Comparison of ENCODE assay signal across 9 cellular contexts in genomic region chr2:227817940-227818568, GRCh38. TPM values are rescaled to one million over a fixed set of nuclear protein-coding genes. Genes with fewer than 3 reads are reported as not detected.
A peak's percentile ranks its signal among the peaks of the same experiment; 100 is the strongest.
DNase-seq lines count a peak whose midpoint lies in the region; ATAC-seq and TF ChIP-seq lines count a peak whose summit lies in the region.
"Had no signal": no experiment of that assay in that cellular context is flagged by ENCODE, and none has a peak within 500 bp of the region (broad histone marks: within the 10 kb centered on the region; RNA-seq: fewer than 3 reads in every experiment).

No MANE protein-coding gene starts in this region.

- intact Hi-C loops in A673 (cut with micrococcal nuclease; ENCODE audit: unreplicated experiment): no loop called here

- CTCF ChIA-PET in A673 (lab: Charles Lee): no interaction called here

- H3K4me1 ChIP-seq in A673 (ENCODE audit: insufficient read depth, low read length, poor library complexity, severe bottlenecking) (peaks cover 24% of the 10 kb centered on the region), RWPE2 (ENCODE audit: insufficient read depth, poor library complexity, severe bottlenecking) (peaks cover 19% of the 10 kb centered on the region)

- peak; percentile 57 for ATAC-seq in GM21786 (IDR thresholded peaks at IDR 0.05; ENCODE audit: unreplicated experiment)
- ATAC-seq in RWPE2 (ENCODE audit: low read depth): peak; percentile 83
- no peak for ATAC-seq in GM18870 (IDR thresholded peaks at IDR 0.05; ENCODE audit: unreplicated experiment)
- ATAC-seq in GM21367 (IDR thresholded peaks at IDR 0.05; ENCODE audit: unreplicated experiment): no peak

- no peaks in the 10 kb centered on the region for H3K9me3 ChIP-seq in A673 (ENCODE audit: low read depth, low read length, poor library complexity, severe bottlenecking)
- H3K9me3 ChIP-seq in RWPE2 (ENCODE audit: severe bottlenecking): no peaks in the 10 kb centered on the region

- no peaks in the 10 kb centered on the region for H3K27me3 ChIP-seq in A673 (replicated peaks; ENCODE audit: insufficient read depth, low read depth, low read length, poor library complexity)
- no peaks in the 10 kb centered on the region for H3K27me3 ChIP-seq in RWPE2 (ENCODE audit: insufficient read depth, poor library complexity, severe bottlenecking)

- DNase-seq in A673 (ENCODE audit: low spot score): peak; percentile 96
- DNase-seq in RWPE2 (ENCODE audit: low spot score): peak; percentile 99
- peak; percentile 84 for DNase-seq in activated naive CD4-positive, alpha-beta T cell treated with Interleukin-2 at 50 U/mL for 16 hours
- DNase-seq in glomerular endothelial cell (ENCODE audit: extremely low read depth, low read depth, low spot score): peak; percentile 99
- peak; percentile 99 for DNase-seq in pulmonary artery endothelial cell (ENCODE audit: low read depth, low spot score)

- H3K27ac ChIP-seq in A673 (ENCODE audit: low read depth, low read length, poor library complexity, severe bottlenecking) (peak overlapping the region; percentile 67), RWPE2 (ENCODE audit: poor library complexity, severe bottlenecking) (peak overlapping the region; percentile 100)

- BruUV-seq in A673 (replicated peaks; lab: Mats Ljungman, UMichigan): no TSS peak

- H3K4me3 ChIP-seq in A673 (ENCODE audit: low read depth, low read length, poor library complexity, severe bottlenecking): no peak overlapping the region
- peak overlapping the region; percentile 34 for H3K4me3 ChIP-seq in RWPE2 (ENCODE audit: severe bottlenecking)

- POLR2A ChIA-PET in A673 (lab: Charles Lee; ENCODE audit: low non-redundant PET): no interaction called here

- TF ChIP-seq CTCF in A673 (conservative IDR thresholded peaks at IDR 0.05; ENCODE audit: low read depth, low read length) (no peak), RWPE2 (IDR thresholded peaks at IDR 0.05; ENCODE audit: poor library complexity, severe bottlenecking) (no peak)

- H3K36me3 ChIP-seq in A673 (ENCODE audit: insufficient read depth, low read length, poor library complexity, severe bottlenecking) (no peaks in the 10 kb centered on the region), RWPE2 (ENCODE audit: low read depth) (peaks cover 44% of the 10 kb centered on the region)

RNA-seq across cellular contexts. Expression of gene CCL20, which starts 4.4 kb away (rescaled TPM):
- total RNA-seq in A673 (2021) (not detected in 2 replicates), glomerular endothelial cell (2.6 and 6.0 TPM in 2 replicates), pulmonary artery endothelial cell (1.1 TPM in 1 of 2 replicates, not detected in the other)
- total RNA-seq: frontal cortex had no signal

RNA-seq across cellular contexts. Expression of gene DAW1, which starts 53.4 kb away (rescaled TPM):
- total RNA-seq in A673 (2021) (1.2 and 2.4 TPM in 2 replicates), glomerular endothelial cell (0.58 TPM in 1 of 2 replicates, not detected in the other), pulmonary artery endothelial cell (15.0 and 16.6 TPM in 2 replicates)

Comparison
In these comparisons a context has a peak if more than half of its experiments do, and no peak if none do; other contexts are left out.
1. ATAC-seq: peak in GM21786 (single experiment) and RWPE2 (single experiment); none in GM18870 (single experiment) and GM21367 (single experiment).
2. Peak in every context shown above with its lines, with median percentiles within 50 percentile points of each other: DNase-seq.